Comparison of ENCODE assay signal across 30 cellular contexts in the genomic region with DNA sequence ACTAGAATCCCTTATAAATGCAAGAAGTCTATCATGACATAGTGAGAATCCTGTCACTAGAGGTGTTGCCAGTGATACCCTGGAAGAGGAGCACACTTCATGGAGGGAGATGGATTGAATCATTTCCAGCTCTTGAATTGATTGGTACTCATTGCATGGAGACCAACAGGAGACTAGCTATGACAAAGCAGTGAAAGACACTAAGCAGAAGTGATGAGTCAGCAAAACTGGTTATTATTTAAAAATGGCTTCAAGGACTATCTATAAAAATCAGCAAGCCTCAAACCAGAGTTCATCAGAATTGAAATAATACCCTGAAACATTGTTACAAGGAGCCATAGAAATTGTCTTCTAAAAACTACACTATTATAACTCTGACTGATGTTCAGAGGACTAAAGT.
"Had no signal": no experiment of that assay in that cellular context is flagged by ENCODE, and none has a peak within 500 bp of the region (broad histone marks: within the 10 kb centered on the region; RNA-seq: fewer than 3 reads in every experiment).

No MANE protein-coding gene starts in this region.

- H3K4me2 ChIP-seq: hepatocyte had no signal

- H3K27me3 ChIP-seq: ascending aorta, breast epithelium, cardiac muscle cell, colonic mucosa, esophagus squamous epithelium, gastroesophageal sphincter, heart right ventricle, hepatocyte had no signal

- H3K9me3 ChIP-seq: ascending aorta, breast epithelium, colonic mucosa, esophagus squamous epithelium, gastroesophageal sphincter, heart right ventricle had no signal

- H2AFZ ChIP-seq: hepatocyte had no signal

- H3K27ac ChIP-seq: ascending aorta, breast epithelium, cardiac muscle cell, colonic mucosa, epithelial cell of prostate, esophagus squamous epithelium, gastroesophageal sphincter, heart right ventricle, hepatocyte had no signal

- DNase-seq: activated CD4-positive, alpha-beta memory T cell treated with anti-CD3 and anti-CD28 coated beads for 36 hours; activated CD4-positive, alpha-beta T cell treated with anti-CD3 and anti-CD28 coated beads for 36 hours; activated CD4-positive, alpha-beta T cell treated with anti-CD3 and anti-CD28 coated beads, Interleukin-2, amount 10 ng/mL, durations not matched to agents 24 days and 14 days; activated CD4-positive, CD25-positive, alpha-beta regulatory T cell; activated CD4-positive, CD25-positive, alpha-beta regulatory T cell treated with anti-CD3 and anti-CD28 coated beads, Interleukin-2, amount 50 U/mL, for 72 hours; activated CD8-positive, alpha-beta memory T cell treated with anti-CD3 and anti-CD28 coated beads, Interleukin-2, amount 10 ng/mL, durations not matched to agents 7 days and 5 days; activated CD8-positive, alpha-beta memory T cell treated with anti-CD3 and anti-CD28 coated beads, Interleukin-2, amount 50 U/mL, for 4 hours; activated CD8-positive, alpha-beta T cell treated with anti-CD3 and anti-CD28 coated beads, Interleukin-2, amount 10 ng/mL, durations not matched to agents 7 days and 5 days; activated gamma-delta T cell; activated naive CD4-positive, alpha-beta T cell; activated naive CD4-positive, alpha-beta T cell treated with anti-CD3 and anti-CD28 coated beads, Interleukin-2, amount 10 ng/mL, durations not matched to agents 7 days and 5 days; activated naive CD8-positive, alpha-beta T cell treated with anti-CD3 and anti-CD28 coated beads, Interleukin-2, amount 10 ng/mL, durations not matched to agents 7 days and 5 days; activated T-cell treated with anti-CD3 and anti-CD28 coated beads, Interleukin-2, amount 50 U/mL, for 1 hour; activated T-cell treated with anti-CD3 and anti-CD28 coated beads, Interleukin-2, amount 50 U/mL, for 72 hours; central memory CD4-positive, alpha-beta T cell; cerebellar nuclear complex; colonic mucosa; effector CD8-positive, alpha-beta T cell; esophagus squamous epithelium; foreskin melanocyte; heart right ventricle had no signal

- H3K36me3 ChIP-seq: ascending aorta, breast epithelium, cardiac muscle cell, colonic mucosa, esophagus squamous epithelium, gastroesophageal sphincter, heart right ventricle had no signal

- ATAC-seq: activated CD4-positive, alpha-beta T cell treated with anti-CD3 and anti-CD28 coated beads for 36 hours; activated CD8-positive, alpha-beta memory T cell treated with anti-CD3 and anti-CD28 coated beads, Interleukin-2, amount 10 ng/mL, durations not matched to agents 7 days and 5 days; activated CD8-positive, alpha-beta T cell treated with anti-CD3 and anti-CD28 coated beads, Interleukin-2, amount 10 ng/mL, durations not matched to agents 7 days and 5 days; activated naive CD4-positive, alpha-beta T cell treated with anti-CD3 and anti-CD28 coated beads, Interleukin-2, amount 50 U/mL, for 72 hours; activated T-cell treated with anti-CD3 and anti-CD28 coated beads, Interleukin-2, amount 50 U/mL, for 72 hours; gastroesophageal sphincter; heart right ventricle had no signal

- H3K4me1 ChIP-seq: ascending aorta, breast epithelium, colonic mucosa, esophagus squamous epithelium, gastroesophageal sphincter had no signal

- FAIRE-seq: endometrium, endothelial cell of umbilical vein had no signal

- H3K79me2 ChIP-seq: hepatocyte had no signal

- H3K4me3 ChIP-seq: ascending aorta, breast epithelium, cardiac muscle cell, colonic mucosa, esophagus squamous epithelium, gastroesophageal sphincter, heart right ventricle, hepatocyte had no signal
